In genomic region chr1:152107984-152108898, GRCh38 we compare ENCODE assay signal across 1 cellular context.
TF ChIP-seq lines count a peak whose summit lies in the region.

No MANE protein-coding gene starts in this region.

TF ChIP-seq in endothelial cell of umbilical vein, 7 proteins besides CTCF, POLR2A, EP300 and RAD21:
- TF ChIP-seq MAX (IDR thresholded peaks at IDR 0.05; ENCODE audit: insufficient read depth, insufficient read length) (no peak), EZH2 (IDR thresholded peaks at IDR 0.05; ENCODE audit: borderline replicate concordance, low read depth, low read length, severe bottlenecking) (peak; percentile 56)
TF ChIP-seq in endothelial cell of umbilical vein: peak in this region for 1.
